Comparison of ENCODE assay signal across 7 cellular contexts in the genomic region with DNA sequence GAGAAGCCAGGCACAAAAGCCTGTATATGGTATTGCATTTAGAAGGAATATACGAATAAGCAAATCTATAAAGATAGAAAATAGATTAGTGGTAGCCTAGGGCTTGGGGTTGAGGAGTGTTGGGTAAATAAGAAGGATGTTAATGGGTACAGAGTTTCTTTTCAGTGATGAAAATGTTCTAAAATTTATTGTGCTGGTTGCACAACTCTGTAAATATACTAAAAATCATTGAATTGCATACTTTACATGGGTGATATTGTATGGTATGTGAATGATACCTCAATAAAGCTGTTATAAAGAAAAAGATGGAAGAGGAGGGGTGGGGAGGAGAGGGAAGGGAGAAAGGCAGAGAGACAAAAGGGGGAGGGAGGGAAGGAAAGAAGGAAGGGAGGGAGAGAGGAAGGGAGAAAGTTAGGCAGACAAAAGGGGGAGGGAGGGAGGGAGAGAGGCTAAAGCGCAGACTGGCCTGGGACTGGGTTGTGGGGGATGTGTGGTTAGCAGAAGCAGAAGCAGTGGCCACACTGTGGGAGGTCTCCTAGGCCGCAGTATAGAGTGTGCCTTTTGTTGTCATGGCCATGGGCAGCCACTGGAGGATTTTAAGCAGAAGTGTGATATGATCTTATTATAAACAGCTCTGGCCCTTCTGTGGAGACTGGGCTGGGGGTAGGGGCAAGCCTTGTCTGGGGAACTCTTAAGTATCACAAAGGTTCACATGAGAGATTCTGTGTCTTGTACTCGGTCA.
DNase-seq lines count a peak whose midpoint lies in the region; ATAC-seq lines count a peak whose summit lies in the region.

No MANE protein-coding gene starts in this region.

- H3K36me3 ChIP-seq in naive thymus-derived CD4-positive, alpha-beta T cell (ENCODE audit: control insufficient read depth in 2 of 3, insufficient read depth in 3 of 3, low read length in 3 of 3) = no peaks in the 10 kb centered on the region

- H3K9me3 Mint-ChIP-seq in naive thymus-derived CD4-positive, alpha-beta T cell = no peaks in the 10 kb centered on the region

- no peak overlapping the region for H3K4me3 Mint-ChIP-seq in naive thymus-derived CD4-positive, alpha-beta T cell

- H3K27ac Mint-ChIP-seq in naive thymus-derived CD4-positive, alpha-beta T cell = no peak overlapping the region

- no peak overlapping the region for H3K4me3 ChIP-seq in naive thymus-derived CD4-positive, alpha-beta T cell (ENCODE audit: low read length)

- ATAC-seq in GM19035 (IDR thresholded peaks at IDR 0.05; ENCODE audit: unreplicated experiment) = peak; percentile 89
- ATAC-seq in HG02943 (IDR thresholded peaks at IDR 0.05; ENCODE audit: low read depth, unreplicated experiment) = peak; percentile 71
- ATAC-seq in naive thymus-derived CD4-positive, alpha-beta T cell = peak; percentile 91

- intact Hi-C loops in naive thymus-derived CD4-positive, alpha-beta T cell (cut with micrococcal nuclease) = no loop called here

- peaks cover 0 to 6% of the 10 kb centered on the region in 2 donors for H3K4me1 ChIP-seq in naive thymus-derived CD4-positive, alpha-beta T cell (ENCODE audit: control insufficient read depth in 2 of 2, insufficient read depth in 2 of 2, low read length in 2 of 2)

- no peak overlapping the region for H3K27ac ChIP-seq in naive thymus-derived CD4-positive, alpha-beta T cell (ENCODE audit: low read depth, low read length)

- peaks cover 0 to 3% (median 0%) of the 10 kb centered on the region in 5 donors for H3K27me3 Mint-ChIP-seq in naive thymus-derived CD4-positive, alpha-beta T cell

- H3K27me3 ChIP-seq in naive thymus-derived CD4-positive, alpha-beta T cell (ENCODE audit: control insufficient read depth in 2 of 2, insufficient read depth in 2 of 2, low read length in 2 of 2) = no peaks in the 10 kb centered on the region

- CTCF ChIA-PET in naive thymus-derived CD4-positive, alpha-beta T cell (lab: Charles Lee) = interaction anchor here (1.5 kb wide), 1 partner anchor 95 kb away, joined by 4 read pairs; no protein-coding TSS in a partner anchor

- DNase-seq in SK-N-DZ (ENCODE audit: low spot score) (peak; percentile 72), NCI-H524 (lab: John Stamatoyannopoulos, UW) (no peak), cerebellar nuclear complex (lab: John Stamatoyannopoulos, UW) (no peak), NCI-H1930 (lab: John Stamatoyannopoulos, UW) (no peak)
- no peak for DNase-seq in naive thymus-derived CD4-positive, alpha-beta T cell

- no peaks in the 10 kb centered on the region for H3K9me3 ChIP-seq in naive thymus-derived CD4-positive, alpha-beta T cell (ENCODE audit: control insufficient read depth in 2 of 3, low read length in 3 of 3)

- POLR2A ChIA-PET in naive thymus-derived CD4-positive, alpha-beta T cell (lab: Charles Lee) = no interaction called here

- peaks cover 0 to 4% (median 0%) of the 10 kb centered on the region in 5 donors for H3K36me3 Mint-ChIP-seq in naive thymus-derived CD4-positive, alpha-beta T cell

- peaks cover 5 to 18% (median 12%) of the 10 kb centered on the region in 7 donors for H3K4me1 Mint-ChIP-seq in naive thymus-derived CD4-positive, alpha-beta T cell
